22 cellular contexts compared by ENCODE assay signal in the genomic region with DNA sequence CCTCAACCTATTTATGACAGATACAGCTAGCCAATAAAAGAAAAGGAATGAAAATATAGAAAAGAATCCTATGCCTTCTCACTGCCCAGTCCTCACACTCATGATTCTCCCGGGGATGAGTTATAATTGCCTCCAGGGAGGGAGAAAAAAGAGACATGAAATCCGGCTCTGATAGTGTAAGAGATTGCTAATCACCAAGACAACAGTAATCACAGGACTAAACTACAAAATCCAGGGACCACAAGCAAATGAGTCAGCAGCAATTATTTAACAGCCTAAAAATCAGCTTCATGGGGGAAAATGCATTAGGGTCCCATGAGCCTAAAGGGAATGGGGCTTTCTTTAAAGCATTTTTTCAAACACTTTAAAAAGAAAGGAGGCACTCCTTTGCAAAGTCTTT.
DNase-seq lines count a peak whose midpoint lies in the region; FAIRE-seq and TF ChIP-seq lines count a peak whose summit lies in the region.
"Had no signal": no experiment of that assay in that cellular context is flagged by ENCODE, and none has a peak within 500 bp of the region (broad histone marks: within the 10 kb centered on the region; RNA-seq: fewer than 3 reads in every experiment).

No MANE protein-coding gene starts in this region.

- no peaks in the 10 kb centered on the region for H3K36me3 Mint-ChIP-seq in astrocyte (ENCODE audit: low read depth, unreplicated experiment)
- H3K36me3 Mint-ChIP-seq: activated CD8-positive, alpha-beta memory T cell treated with anti-CD3 and anti-CD28 coated beads, Interleukin-2, amount 10 ng/mL, durations not matched to agents 7 days and 5 days; stimulated activated memory B cell treated with anti-CD40 and anti-IgM and Interleukin-4, amounts not matched to agents 10 μg/mL and 1 μg/mL and 100 μg/mL, for 72 hours had no signal

- peaks cover 7% of the 10 kb centered on the region for H3K4me1 Mint-ChIP-seq in astrocyte (ENCODE audit: low read depth, unreplicated experiment)
- H3K4me1 Mint-ChIP-seq: activated CD8-positive, alpha-beta memory T cell treated with anti-CD3 and anti-CD28 coated beads, Interleukin-2, amount 10 ng/mL, durations not matched to agents 7 days and 5 days; stimulated activated memory B cell treated with anti-CD40 and anti-IgM and Interleukin-4, amounts not matched to agents 10 μg/mL and 1 μg/mL and 100 μg/mL, for 72 hours had no signal

- TF ChIP-seq CTCF in HEK293 (tag by site-specific recombination; IDR thresholded peaks at IDR 0.05) (no peak), astrocyte (IDR thresholded peaks at IDR 0.05; ENCODE audit: insufficient read depth, low read depth, low read length) (no peak)

- H3K9me3 ChIP-seq in HEK293 (ENCODE audit: control insufficient read depth, insufficient read depth, low read depth, low read length) (no peaks in the 10 kb centered on the region), astrocyte (ENCODE audit: insufficient read depth, low read depth, low read length) (no peaks in the 10 kb centered on the region)
- H3K9me3 ChIP-seq: BE2C, body of pancreas, gastroesophageal sphincter, Peyer's patch had no signal

- no peaks in the 10 kb centered on the region for H3K27me3 ChIP-seq in astrocyte (ENCODE audit: insufficient read depth, low read length)
- H3K27me3 ChIP-seq: BE2C, body of pancreas, gastroesophageal sphincter, Peyer's patch had no signal

- H3K4me3 ChIP-seq in HEK293 (ENCODE audit: low read depth, low read length) (no peak overlapping the region), astrocyte (ENCODE audit: insufficient read depth, low read depth, low read length) (no peak overlapping the region)
- H3K4me3 ChIP-seq: body of pancreas, gastroesophageal sphincter, Peyer's patch had no signal

- CTCF ChIA-PET in HEK293 (lab: Yijun Ruan, JAX): no interaction called here

- peak; percentile 2 for DNase-seq in Ammon's horn (ENCODE audit: low spot score)
- DNase-seq in astrocyte (ENCODE audit: low read depth): peak; percentile 35
- DNase-seq in glomerular visceral epithelial cell (ENCODE audit: extremely low spot score): peak; percentile 1
- DNase-seq in GF-D8 (lab: John Stamatoyannopoulos, UW): no peak
- DNase-seq in stimulated activated naive CD4-positive, alpha-beta T cell treated with Interleukin-2 at 50 U/mL for 16 hours (lab: John Stamatoyannopoulos, UW): no peak
- no peak for DNase-seq in NCI-H2029 (lab: John Stamatoyannopoulos, UW)
- DNase-seq in iPS-NIHi11 (ENCODE audit: low spot score): no peak
- DNase-seq: activated CD8-positive, alpha-beta memory T cell treated with anti-CD3 and anti-CD28 coated beads, Interleukin-2, amount 10 ng/mL, durations not matched to agents 7 days and 5 days; activated gamma-delta T cell; BE2C; body of pancreas; DMS153; effector CD4-positive, alpha-beta T cell; H9; islet precursor cell; KG1; NCI-H1436 treated with DMSO at 0.1 percent for 48 hours; nucleus accumbens; Peyer's patch had no signal

- H3K27ac ChIP-seq in HEK293 (ENCODE audit: extremely low read depth, low read depth, low read length) (no peak overlapping the region), astrocyte (ENCODE audit: low read depth, low read length) (no peak overlapping the region)
- H3K27ac ChIP-seq: body of pancreas, gastroesophageal sphincter, Peyer's patch had no signal

- no peak overlapping the region for H3K27ac Mint-ChIP-seq in astrocyte (ENCODE audit: unreplicated experiment)
- H3K27ac Mint-ChIP-seq: activated CD8-positive, alpha-beta memory T cell treated with anti-CD3 and anti-CD28 coated beads, Interleukin-2, amount 10 ng/mL, durations not matched to agents 7 days and 5 days; H9; stimulated activated memory B cell treated with anti-CD40 and anti-IgM and Interleukin-4, amounts not matched to agents 10 μg/mL and 1 μg/mL and 100 μg/mL, for 72 hours had no signal

- no peaks in the 10 kb centered on the region for H3K79me2 ChIP-seq in astrocyte (ENCODE audit: insufficient read depth, low read length)

- H3K4me1 ChIP-seq in HEK293 (ENCODE audit: control insufficient read depth, insufficient read depth, low read length) (peaks cover 13% of the 10 kb centered on the region), astrocyte (ENCODE audit: insufficient read depth, low read length) (no peaks in the 10 kb centered on the region)
- H3K4me1 ChIP-seq: BE2C, body of pancreas, gastroesophageal sphincter, Peyer's patch had no signal

- no peak overlapping the region for H3K9ac ChIP-seq in astrocyte (ENCODE audit: low read length)

- H4K20me1 ChIP-seq in astrocyte (ENCODE audit: insufficient read depth, low read length): no peaks in the 10 kb centered on the region

- H3K4me3 Mint-ChIP-seq in astrocyte (ENCODE audit: unreplicated experiment): no peak overlapping the region
- H3K4me3 Mint-ChIP-seq: activated CD8-positive, alpha-beta memory T cell treated with anti-CD3 and anti-CD28 coated beads, Interleukin-2, amount 10 ng/mL, durations not matched to agents 7 days and 5 days; H9; stimulated activated memory B cell treated with anti-CD40 and anti-IgM and Interleukin-4, amounts not matched to agents 10 μg/mL and 1 μg/mL and 100 μg/mL, for 72 hours had no signal

- no peak overlapping the region for H3K4me2 ChIP-seq in astrocyte (ENCODE audit: low read length)

- no peaks in the 10 kb centered on the region for H3K27me3 Mint-ChIP-seq in astrocyte (ENCODE audit: low read depth, unreplicated experiment)
- H3K27me3 Mint-ChIP-seq: activated CD8-positive, alpha-beta memory T cell treated with anti-CD3 and anti-CD28 coated beads, Interleukin-2, amount 10 ng/mL, durations not matched to agents 7 days and 5 days; stimulated activated memory B cell treated with anti-CD40 and anti-IgM and Interleukin-4, amounts not matched to agents 10 μg/mL and 1 μg/mL and 100 μg/mL, for 72 hours had no signal

- no peaks in the 10 kb centered on the region for H3K9me3 Mint-ChIP-seq in astrocyte (ENCODE audit: unreplicated experiment)
- H3K9me3 Mint-ChIP-seq: stimulated activated memory B cell treated with anti-CD40 and anti-IgM and Interleukin-4, amounts not matched to agents 10 μg/mL and 1 μg/mL and 100 μg/mL, for 72 hours had no signal

- H3K36me3 ChIP-seq in HEK293 (ENCODE audit: control insufficient read depth in 2 of 2, insufficient read depth in 1 of 2, low read length in 2 of 2) (no peaks in the 10 kb centered on the region), astrocyte (ENCODE audit: insufficient read depth, low read length) (no peaks in the 10 kb centered on the region)
- H3K36me3 ChIP-seq: BE2C, gastroesophageal sphincter, Peyer's patch had no signal

- FAIRE-seq in astrocyte (lab: Jason Lieb, UNC): peak; percentile 73

- POLR2A ChIA-PET in HEK293 (lab: Yijun Ruan, JAX): no interaction called here

- H2AFZ ChIP-seq in astrocyte (ENCODE audit: low read depth, low read length): no peak overlapping the region

TF ChIP-seq in HEK293, 187 proteins besides CTCF, POLR2A, EP300 and RAD21:
- TF ChIP-seq GLI4 (tag by site-specific recombination; IDR thresholded peaks at IDR 0.05) (no peak), ZNF792 (tag by site-specific recombination; IDR thresholded peaks at IDR 0.05) (no peak), PRDM10 (tag by site-specific recombination; IDR thresholded peaks at IDR 0.05) (peak; percentile 68), GFI1B (tag by site-specific recombination; IDR thresholded peaks at IDR 0.05) (peak; percentile 74), GLIS1 (tag by site-specific recombination; IDR thresholded peaks at IDR 0.05) (0 out of 2 replicates have a peak, but pooled peaks have one; percentile 23), ZNF660 (tag by site-specific recombination; IDR thresholded peaks at IDR 0.05) (no peak; the same call in none of the 2 replicates), ZBTB48 (tag by site-specific recombination; IDR thresholded peaks at IDR 0.05) (peak; percentile 77; the same call in 1 of the 2 replicates), ZSCAN30 (tag by site-specific recombination; IDR thresholded peaks at IDR 0.05) (no peak), ZNF175 (tag by site-specific recombination; IDR thresholded peaks at IDR 0.05) (no peak)

Comparison
In these comparisons a context has a peak if more than half of its experiments do, and no peak if none do; other contexts are left out.
1. DNase-seq: peak in Ammon's horn (single experiment), astrocyte (single experiment) and glomerular visceral epithelial cell (single experiment); none in GF-D8 (single experiment), stimulated activated naive CD4-positive, alpha-beta T cell treated with Interleukin-2 at 50 U/mL for 16 hours (single experiment), NCI-H2029 (single experiment) and iPS-NIHi11 (single experiment).